ENCODE assay signal across 7 cellular contexts in genomic region chr19:3479177-3479818, GRCh38. TPM values are rescaled to one million over a fixed set of nuclear protein-coding genes. Genes with fewer than 3 reads are reported as not detected.
A peak's percentile ranks its signal among the peaks of the same experiment; 100 is the strongest.
DNase-seq lines count a peak whose midpoint lies in the region; ATAC-seq and TF ChIP-seq lines count a peak whose summit lies in the region.
"Had no signal": no experiment of that assay in that cellular context is flagged by ENCODE, and none has a peak within 500 bp of the region (broad histone marks: within the 10 kb centered on the region; RNA-seq: fewer than 3 reads in every experiment).

No MANE protein-coding gene starts in this region.

- no peaks in the 10 kb centered on the region for H3K79me2 ChIP-seq in mesendoderm (ENCODE audit: control insufficient read depth, insufficient read depth, low read length)

- DNase-seq in T-helper 2 cell (peak in 3 of 5 experiments; percentile 36 to 54 (median 45)), mesendoderm (peak; percentile 66), chondrocyte (ENCODE audit: low spot score) (no peak)

- no peaks in the 10 kb centered on the region for H3K79me1 ChIP-seq in mesendoderm (ENCODE audit: low read length)

- H3K36me3 Mint-ChIP-seq in chondrocyte (ENCODE audit: low read depth), result no peaks in the 10 kb centered on the region

- no peaks in the 10 kb centered on the region for H3K4me1 ChIP-seq in HEK293 (ENCODE audit: control insufficient read depth, insufficient read depth, low read length)
- H3K4me1 ChIP-seq in mesendoderm (ENCODE audit: control insufficient read depth, low read depth, low read length), result peaks cover 2% of the 10 kb centered on the region
- no peaks in the 10 kb centered on the region for H3K4me1 ChIP-seq in gastroesophageal sphincter

- no CpG with 5 or more reads among the region's 6 CpGs for WGBS in mesendoderm (ENCODE audit: extremely low coverage, insufficient coverage, low lambda C conversion rate)
- WGBS in gastroesophageal sphincter (ENCODE audit: low coverage in 1 of 2), 2 donors, result 25 to 44% methylated on average over 5 to 6 of the region's 6 CpGs

- H2BK5ac ChIP-seq in mesendoderm (ENCODE audit: low read length), result no peak overlapping the region

- no peak overlapping the region for H3K23ac ChIP-seq in mesendoderm (ENCODE audit: low read length)

- no peak overlapping the region for H3K9ac ChIP-seq in mesendoderm (ENCODE audit: low read length)

- H3K27ac Mint-ChIP-seq in chondrocyte (ENCODE audit: unreplicated experiment), result no peak overlapping the region

- no peak overlapping the region for H3K4me3 Mint-ChIP-seq in chondrocyte (ENCODE audit: unreplicated experiment)

- no peaks in the 10 kb centered on the region for H3K27me3 ChIP-seq in mesendoderm (ENCODE audit: insufficient read depth, low read length, poor library complexity)
- H3K27me3 ChIP-seq in gastroesophageal sphincter, result peaks cover 75% of the 10 kb centered on the region

- H3K36me3 ChIP-seq in HEK293 (ENCODE audit: control insufficient read depth in 2 of 2, insufficient read depth in 1 of 2, low read length in 2 of 2) (no peaks in the 10 kb centered on the region), mesendoderm (ENCODE audit: control insufficient read depth, insufficient read depth, low read length) (no peaks in the 10 kb centered on the region), gastroesophageal sphincter (no peaks in the 10 kb centered on the region)

- no peak overlapping the region for H2BK120ac ChIP-seq in mesendoderm (ENCODE audit: low read depth, low read length)

- no peak overlapping the region for H3K4ac ChIP-seq in mesendoderm (ENCODE audit: low read depth, low read length)

- no peak overlapping the region for H3K18ac ChIP-seq in mesendoderm (ENCODE audit: low read length)

- peaks cover 9% of the 10 kb centered on the region for H3K27me3 Mint-ChIP-seq in chondrocyte (ENCODE audit: low read depth)

- TF ChIP-seq CTCF in HEK293 (tag by site-specific recombination; IDR thresholded peaks at IDR 0.05) (no peak), gastroesophageal sphincter (IDR thresholded peaks at IDR 0.05) (no peak), chondrocyte (IDR thresholded peaks at IDR 0.05) (no peak)

- no peak overlapping the region for H2BK15ac ChIP-seq in mesendoderm (replicated peaks; ENCODE audit: low read depth)

- ATAC-seq in HG03342 (IDR thresholded peaks at IDR 0.05; ENCODE audit: unreplicated experiment) (no peak), gastroesophageal sphincter (no peak)

- H3K4me2 ChIP-seq in mesendoderm (ENCODE audit: low read length), result no peak overlapping the region

- H3K56ac ChIP-seq in mesendoderm (ENCODE audit: low read length), result no peak overlapping the region

- H4K8ac ChIP-seq in mesendoderm (ENCODE audit: low read depth, low read length), result no peak overlapping the region

- H4K5ac ChIP-seq in mesendoderm (ENCODE audit: low read length), result no peak overlapping the region

- H3K4me3 ChIP-seq in HEK293 (ENCODE audit: low read depth, low read length), result no peak overlapping the region
- no peak overlapping the region for H3K4me3 ChIP-seq in mesendoderm (ENCODE audit: low read length)
- H3K4me3 ChIP-seq in gastroesophageal sphincter, result no peak overlapping the region

- POLR2A ChIA-PET in HEK293 (lab: Yijun Ruan, JAX), result interaction anchor here (0.6 to 0.9 kb wide), 5 partner anchors 12 to 246 kb away, joined by 3 to 7 read pairs (median 3); partner anchors contain the start of gene DOHH

- no peaks in the 10 kb centered on the region for H3K9me3 Mint-ChIP-seq in chondrocyte (ENCODE audit: low read depth)

- H2AK5ac ChIP-seq in mesendoderm (ENCODE audit: low read length), result no peak overlapping the region

- TF ChIP-seq EP300 in gastroesophageal sphincter (IDR thresholded peaks at IDR 0.05), result no peak

- no peak for TF ChIP-seq POLR2A in gastroesophageal sphincter (IDR thresholded peaks at IDR 0.05)

- CTCF ChIA-PET in HEK293 (lab: Yijun Ruan, JAX), result interaction anchor here (0.5 to 9.4 kb wide), 5 partner anchors 8 to 156 kb away, joined by 3 to 62 read pairs (median 3); no protein-coding TSS in a partner anchor

- H3K9me3 ChIP-seq in HEK293 (ENCODE audit: control insufficient read depth, insufficient read depth, low read depth, low read length) (no peaks in the 10 kb centered on the region), gastroesophageal sphincter (no peaks in the 10 kb centered on the region)

- H3K27ac ChIP-seq in HEK293 (ENCODE audit: extremely low read depth, low read depth, low read length) (no peak overlapping the region), mesendoderm (ENCODE audit: low read depth, low read length) (no peak overlapping the region), gastroesophageal sphincter (no peak overlapping the region)

- no peaks in the 10 kb centered on the region for H3K4me1 Mint-ChIP-seq in chondrocyte (ENCODE audit: low read depth)

TF ChIP-seq in HEK293, 187 proteins besides CTCF, POLR2A, EP300 and RAD21 (continues in another document):
- no peak for TF ChIP-seq SETDB1 (IDR thresholded peaks at IDR 0.05; ENCODE audit: insufficient read length, low read length)
- TF ChIP-seq ZBTB11 (tag by site-specific recombination; conservative IDR thresholded peaks at IDR 0.05; ENCODE audit: low read depth), result no peak
- TF ChIP-seq ZNF416 (tag by site-specific recombination; IDR thresholded peaks at IDR 0.05), result no peak
- peak; percentile 47; the same call in 1 of the 2 replicates for TF ChIP-seq SP3 (tag by site-specific recombination; IDR thresholded peaks at IDR 0.05)
- no peak for TF ChIP-seq ZNF2 (tag by site-specific recombination; IDR thresholded peaks at IDR 0.05)
- no peak for TF ChIP-seq ZBTB7A (tag by site-specific recombination; IDR thresholded peaks at IDR 0.05; ENCODE audit: low read depth)
- TF ChIP-seq, protein P1, sequence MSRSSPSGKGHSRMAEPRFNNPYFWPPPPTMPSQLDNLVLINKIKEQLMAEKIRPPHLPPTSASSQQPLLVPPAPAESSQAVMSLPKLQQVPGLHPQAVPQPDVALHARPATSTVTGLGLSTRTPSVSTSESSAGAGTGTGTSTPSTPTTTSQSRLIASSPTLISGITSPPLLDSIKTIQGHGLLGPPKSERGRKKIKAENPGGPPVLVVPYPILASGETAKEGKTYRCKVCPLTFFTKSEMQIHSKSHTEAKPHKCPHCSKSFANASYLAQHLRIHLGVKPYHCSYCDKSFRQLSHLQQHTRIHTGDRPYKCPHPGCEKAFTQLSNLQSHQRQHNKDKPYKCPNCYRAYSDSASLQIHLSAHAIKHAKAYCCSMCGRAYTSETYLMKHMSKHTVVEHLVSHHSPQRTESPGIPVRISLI (tag by site-specific recombination; IDR thresholded peaks at IDR 0.05), result no peak
- TF ChIP-seq ZNF677 (tag by site-specific recombination; IDR thresholded peaks at IDR 0.05), result no peak
- no peak for TF ChIP-seq ZNF837 (tag by site-specific recombination; IDR thresholded peaks at IDR 0.05)
- TF ChIP-seq, protein P2, sequence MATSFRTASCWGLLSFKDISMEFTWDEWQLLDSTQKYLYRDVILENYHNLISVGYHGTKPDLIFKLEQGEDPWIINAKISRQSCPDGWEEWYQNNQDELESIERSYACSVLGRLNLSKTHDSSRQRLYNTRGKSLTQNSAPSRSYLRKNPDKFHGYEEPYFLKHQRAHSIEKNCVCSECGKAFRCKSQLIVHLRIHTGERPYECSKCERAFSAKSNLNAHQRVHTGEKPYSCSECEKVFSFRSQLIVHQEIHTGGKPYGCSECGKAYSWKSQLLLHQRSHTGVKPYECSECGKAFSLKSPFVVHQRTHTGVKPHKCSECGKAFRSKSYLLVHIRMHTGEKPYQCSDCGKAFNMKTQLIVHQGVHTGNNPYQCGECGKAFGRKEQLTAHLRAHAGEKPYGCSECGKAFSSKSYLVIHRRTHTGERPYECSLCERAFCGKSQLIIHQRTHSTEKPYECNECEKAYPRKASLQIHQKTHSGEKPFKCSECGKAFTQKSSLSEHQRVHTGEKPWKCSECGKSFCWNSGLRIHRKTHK (tag by site-specific recombination; IDR thresholded peaks at IDR 0.05), result no peak
- no peak for TF ChIP-seq ZNF138 (tag by site-specific recombination; IDR thresholded peaks at IDR 0.05; ENCODE audit: borderline replicate concordance)
- peak; percentile 64 for TF ChIP-seq KLF8 (tag by site-specific recombination; IDR thresholded peaks at IDR 0.05)
- no peak for TF ChIP-seq YY1 (tag by site-specific recombination; IDR thresholded peaks at IDR 0.05)

RNA-seq across cellular contexts. Expression of gene SMIM24, which starts 1.0 kb away (rescaled TPM):
- polyA plus RNA-seq in mesendoderm (2013, experiment 1 of 2), result 6.4 TPM
- polyA plus RNA-seq in mesendoderm (2013, experiment 2 of 2), result 5.3 TPM
- not detected for total RNA-seq in gastroesophageal sphincter
- total RNA-seq in chondrocyte, result not detected in 3 replicates
- total RNA-seq: NCI-H460 had no signal

RNA-seq across cellular contexts. Expression of gene SMIM44, which starts 3.9 kb away (rescaled TPM):
- not detected for polyA plus RNA-seq in mesendoderm (2013, experiment 1 of 2)
- not detected for polyA plus RNA-seq in mesendoderm (2013, experiment 2 of 2)
- not detected for total RNA-seq in gastroesophageal sphincter
- not detected in 3 replicates for total RNA-seq in chondrocyte
- total RNA-seq: NCI-H460 had no signal

RNA-seq across cellular contexts. Expression of gene DOHH, which starts 21.2 kb away (rescaled TPM):
- 9.3 TPM for polyA plus RNA-seq in mesendoderm (2013, experiment 1 of 2)
- polyA plus RNA-seq in mesendoderm (2013, experiment 2 of 2), result 9.4 TPM
- total RNA-seq in gastroesophageal sphincter (10 to 100 TPM; 16.5 to 30.7 (median 20.3) TPM), chondrocyte (9.9 to 10.3 TPM (median 10.1 TPM) in 3 replicates)

RNA-seq across cellular contexts. Expression of gene FZR1, which starts 26.8 kb away (rescaled TPM):
- 20.3 TPM for polyA plus RNA-seq in mesendoderm (2013, experiment 1 of 2)
- polyA plus RNA-seq in mesendoderm (2013, experiment 2 of 2), result 21.8 TPM
- total RNA-seq in gastroesophageal sphincter, result 10 to 100 TPM; 17.6 to 32.9 (median 23.0) TPM
- total RNA-seq in chondrocyte, result 35.0 to 37.6 TPM (median 36.5 TPM) in 3 replicates

RNA-seq across cellular contexts. Expression of gene TEKTIP1, which starts 59.7 kb away (rescaled TPM):
- 0.11 TPM for polyA plus RNA-seq in mesendoderm (2013, experiment 1 of 2)
- 0.38 TPM for polyA plus RNA-seq in mesendoderm (2013, experiment 2 of 2)
- total RNA-seq in gastroesophageal sphincter, result not detected
- 0.35 to 0.65 TPM (median 0.56 TPM) in 3 replicates for total RNA-seq in chondrocyte
- total RNA-seq: NCI-H460 had no signal
